17 cellular contexts compared by ENCODE assay signal in the genomic region with DNA sequence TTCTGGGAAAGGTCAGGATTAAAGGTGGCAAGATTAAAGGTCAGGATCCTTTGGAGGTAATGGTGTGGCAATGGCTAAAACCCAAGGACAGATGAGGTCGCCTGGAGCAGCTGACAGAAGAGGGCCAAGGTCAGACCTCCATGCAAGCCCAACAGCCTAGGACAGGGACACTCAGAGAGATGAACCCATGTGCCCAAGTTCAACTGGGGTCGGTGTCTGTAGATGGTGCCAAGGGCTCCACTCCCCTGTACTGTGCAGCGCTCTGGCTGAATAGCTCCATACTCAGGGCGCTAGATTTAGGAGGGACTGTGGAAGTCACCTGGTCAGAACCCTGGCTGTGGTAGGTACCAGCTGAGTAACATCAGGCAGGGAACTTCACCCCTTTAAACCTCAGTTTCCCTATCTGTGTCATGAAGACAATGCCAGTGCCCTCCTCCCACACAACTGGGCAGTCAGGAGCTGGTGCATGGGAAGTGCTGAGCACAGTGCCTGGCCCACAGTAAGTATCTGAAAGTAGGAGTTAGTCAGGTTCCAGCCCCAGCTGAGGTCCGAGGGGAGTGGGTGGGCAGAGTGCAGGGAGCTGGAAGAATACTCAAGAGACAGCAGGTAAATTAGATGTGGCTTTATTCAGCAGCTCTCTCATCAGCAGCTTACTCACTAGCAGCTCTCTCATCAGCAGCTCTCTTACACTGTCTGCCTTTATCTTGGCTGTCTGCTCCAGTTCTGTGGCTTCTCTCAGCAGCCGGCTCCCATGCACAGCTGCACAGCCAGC.
DNase-seq lines count a peak whose midpoint lies in the region; ATAC-seq, FAIRE-seq and TF ChIP-seq lines count a peak whose summit lies in the region.
"Had no signal": no experiment of that assay in that cellular context is flagged by ENCODE, and none has a peak within 500 bp of the region (broad histone marks: within the 10 kb centered on the region; RNA-seq: fewer than 3 reads in every experiment).

No MANE protein-coding gene starts in this region.

- ATAC-seq in upper lobe of right lung: peak; percentile 34
- ATAC-seq in GM21529 (IDR thresholded peaks at IDR 0.05; ENCODE audit: unreplicated experiment): no peak
- ATAC-seq in HG02588 (IDR thresholded peaks at IDR 0.05; ENCODE audit: unreplicated experiment): no peak
- ATAC-seq: CD8-positive, alpha-beta T cell; PC-3; Right ventricle myocardium inferior had no signal

- no peak for TF ChIP-seq POLR2A in breast epithelium (IDR thresholded peaks at IDR 0.05)

- no peak overlapping the region for H3K4me2 ChIP-seq in mammary epithelial cell (ENCODE audit: insufficient read depth, low read depth, low read length)

- no peak overlapping the region for H2AFZ ChIP-seq in mammary epithelial cell (ENCODE audit: low read depth, low read length)

- no peak overlapping the region for H3K9ac ChIP-seq in mammary epithelial cell (ENCODE audit: insufficient read depth, low read length)

- POLR2A ChIA-PET in RWPE1 (lab: Yijun Ruan, JAX; ENCODE audit: low non-redundant PET): no interaction called here

- dilution Hi-C loops in mammary epithelial cell (cut with HindIII; ENCODE audit: low sequenced_read_pairs): no loop called here

- CTCF ChIA-PET in mammary epithelial cell (lab: Charles Lee; ENCODE audit: low non-redundant PET) (no interaction called here), RWPE1 (lab: Yijun Ruan, JAX) (no interaction called here)

- no peaks in the 10 kb centered on the region for H3K36me3 ChIP-seq in breast epithelium
- H3K36me3 ChIP-seq in mammary epithelial cell (ENCODE audit: insufficient read depth, low read length): no peaks in the 10 kb centered on the region
- H3K36me3 ChIP-seq in upper lobe of right lung: no peaks in the 10 kb centered on the region

- no peak for FAIRE-seq in RCC 7860 (lab: Jason Lieb, UNC)
- FAIRE-seq: HTR-8/SVneo had no signal

- no peak for TF ChIP-seq CTCF in breast epithelium (IDR thresholded peaks at IDR 0.05)
- no peak for TF ChIP-seq CTCF in mammary epithelial cell (conservative IDR thresholded peaks at IDR 0.05 in 1 of 2, IDR thresholded peaks at IDR 0.05 in 1 of 2; ENCODE audit: extremely low read depth in 1 of 2, insufficient read depth in 1 of 2, low read depth in 1 of 2, low read length in 2 of 2)
- no peak for TF ChIP-seq CTCF in RWPE1 (conservative IDR thresholded peaks at IDR 0.05; ENCODE audit: low read depth)
- TF ChIP-seq CTCF in upper lobe of right lung (IDR thresholded peaks at IDR 0.05): no peak

- H3K79me2 ChIP-seq in mammary epithelial cell (ENCODE audit: insufficient read depth, low read length): no peaks in the 10 kb centered on the region

- DNase-seq in breast epithelium (ENCODE audit: low spot score in 2 of 2) (peak; percentile 10 to 25), mammary epithelial cell (no peak), RWPE1 (ENCODE audit: low spot score) (no peak), mesenteric fat pad (ENCODE audit: low spot score) (peak; percentile 30), upper lobe of right lung (peak; percentile 34), RCC 7860 (ENCODE audit: low spot score) (no peak)
- DNase-seq: GOT3, HFFc6, NCI-H146, NCI-H345, NCI-H69, PC-3 had no signal

- in situ Hi-C loops in mammary epithelial cell (cut with MboI; ENCODE audit: low sequenced_read_pairs in 2 of 2): no loop called here

- no peaks in the 10 kb centered on the region for H4K20me1 ChIP-seq in mammary epithelial cell (ENCODE audit: insufficient read depth, low read length)

- WGBS in mammary epithelial cell (ENCODE audit: low coverage, missing lambda C conversion rate): 49% methylated on average over 6 of the region's 6 CpGs

- intact Hi-C loops in breast epithelium (cut with DNase I; ENCODE audit: low total_unique reads) (no loop called here), mammary epithelial cell (cut with micrococcal nuclease) (no loop called here), upper lobe of right lung (cut with DNase I) (no loop called here)

- H3K9me3 ChIP-seq in breast epithelium (peaks cover 0 to 23% of the 10 kb centered on the region in 2 donors), mammary epithelial cell (replicated peaks; ENCODE audit: insufficient read depth, low read length) (peaks cover 25% of the 10 kb centered on the region), upper lobe of right lung (peaks cover 8% of the 10 kb centered on the region)

- H3K27ac ChIP-seq in breast epithelium (no peak overlapping the region), mammary epithelial cell (ENCODE audit: insufficient read depth, low read depth, low read length) (no peak overlapping the region), RWPE1 (peak overlapping the region; percentile 30), upper lobe of right lung (no peak overlapping the region)

- H3K4me3 ChIP-seq in breast epithelium (no peak overlapping the region), mammary epithelial cell (replicated peaks in 1 of 3; ENCODE audit: insufficient read depth in 1 of 3, low read depth in 2 of 3, low read length in 3 of 3) (no peak overlapping the region), upper lobe of right lung (no peak overlapping the region)

- H3K4me1 ChIP-seq in breast epithelium: no peaks in the 10 kb centered on the region
- no peaks in the 10 kb centered on the region for H3K4me1 ChIP-seq in mammary epithelial cell (ENCODE audit: insufficient read depth, low read length)
- no peaks in the 10 kb centered on the region for H3K4me1 ChIP-seq in upper lobe of right lung

- H3K27me3 ChIP-seq in breast epithelium (no peaks in the 10 kb centered on the region), mammary epithelial cell (ENCODE audit: insufficient read depth, low read length) (no peaks in the 10 kb centered on the region), upper lobe of right lung (no peaks in the 10 kb centered on the region)

- BruUV-seq in mammary epithelial cell (replicated peaks; lab: Mats Ljungman, UMichigan): no TSS peak

Comparison
In these comparisons a context has a peak if more than half of its experiments do, and no peak if none do; other contexts are left out.
1. DNase-seq: peak in breast epithelium (2 of 2), mesenteric fat pad (single experiment) and upper lobe of right lung (single experiment); none in mammary epithelial cell (single experiment), RWPE1 (single experiment) and RCC 7860 (single experiment).